Comparison of ENCODE assay signal across 8 cellular contexts in genomic region chr16:25107466-25107792, GRCh38. TPM values are rescaled to one million over a fixed set of nuclear protein-coding genes. Genes with fewer than 3 reads are reported as not detected.
DNase-seq lines count a peak whose midpoint lies in the region; ATAC-seq and TF ChIP-seq lines count a peak whose summit lies in the region.

No MANE protein-coding gene starts in this region.

- H3K9me3 ChIP-seq in cardiac muscle cell (ENCODE audit: low read depth), result no peaks in the 10 kb centered on the region
- no peaks in the 10 kb centered on the region for H3K9me3 ChIP-seq in body of pancreas

- H3K27me3 Mint-ChIP-seq in memory B cell (no peaks in the 10 kb centered on the region), type B pancreatic cell (peaks cover 10% of the 10 kb centered on the region)

- DNase-seq in cardiac muscle cell (ENCODE audit: low read depth in 1 of 2, low spot score in 1 of 2) (no peak), cardiac septum (ENCODE audit: low spot score) (no peak), body of pancreas (peak in 1 of 4 donors; percentile 18), memory B cell (ENCODE audit: low spot score in 2 of 2) (no peak), type B pancreatic cell (ENCODE audit: extremely low spot score, unreplicated experiment) (no peak), mucosa of gallbladder (ENCODE audit: low spot score) (no peak), midbrain (lab: John Stamatoyannopoulos, UW) (no peak)

- no peaks in the 10 kb centered on the region for H3K9me3 Mint-ChIP-seq in memory B cell
- no peaks in the 10 kb centered on the region for H3K9me3 Mint-ChIP-seq in type B pancreatic cell

- 38 to 40% methylated on average over 7 of the region's 7 CpGs for WGBS in body of pancreas, 2 donors

- H3K4me1 Mint-ChIP-seq in memory B cell (peaks cover 24% of the 10 kb centered on the region), type B pancreatic cell (ENCODE audit: unreplicated experiment) (peaks cover 24% of the 10 kb centered on the region)

- no peaks in the 10 kb centered on the region for H3K4me1 ChIP-seq in cardiac muscle cell (ENCODE audit: low read depth)
- H3K4me1 ChIP-seq in body of pancreas, result peaks cover 33% of the 10 kb centered on the region

- TF ChIP-seq CTCF in cardiac muscle cell (IDR thresholded peaks at IDR 0.05; ENCODE audit: low read depth, low read length) (no peak), body of pancreas (IDR thresholded peaks at IDR 0.05) (no peak), type B pancreatic cell (conservative IDR thresholded peaks at IDR 0.05) (no peak)

- H3K4me3 ChIP-seq in cardiac muscle cell, result peak overlapping the region; percentile 53
- H3K4me3 ChIP-seq in body of pancreas, result peak overlapping the region in 1 of 2 donors; percentile 84

- H3K4me3 Mint-ChIP-seq in memory B cell (peak overlapping the region; percentile 100), type B pancreatic cell (peak overlapping the region; percentile 99)

- H3K27ac Mint-ChIP-seq in memory B cell (peak overlapping the region; percentile 94), type B pancreatic cell (peak overlapping the region; percentile 93)

- intact Hi-C loops in cardiac septum (cut with DNase I) (no loop called here), body of pancreas (cut with DNase I) (no loop called here)

- peaks cover 14% of the 10 kb centered on the region for H3K27me3 ChIP-seq in cardiac muscle cell
- H3K27me3 ChIP-seq in body of pancreas, result no peaks in the 10 kb centered on the region

- no peaks in the 10 kb centered on the region for H3K36me3 Mint-ChIP-seq in memory B cell
- H3K36me3 Mint-ChIP-seq in type B pancreatic cell, result no peaks in the 10 kb centered on the region

- no peaks in the 10 kb centered on the region for H3K36me3 ChIP-seq in cardiac muscle cell
- H3K36me3 ChIP-seq in body of pancreas (replicated peaks in 1 of 2; ENCODE audit: insufficient read depth in 1 of 2, low read depth in 2 of 2), result no peaks in the 10 kb centered on the region

- TF ChIP-seq POLR2A in body of pancreas (IDR thresholded peaks at IDR 0.05), result no peak

- H3K27ac ChIP-seq in cardiac muscle cell (no peak overlapping the region), body of pancreas (peak overlapping the region; percentile 77 to 94 (median 90))

- ATAC-seq in body of pancreas, result no peak
- no peak for ATAC-seq in memory B cell (ENCODE audit: low read depth)
- no peak for ATAC-seq in HG03196 (IDR thresholded peaks at IDR 0.05; ENCODE audit: unreplicated experiment)

RNA-seq across cellular contexts. Expression of gene LCMT1, which starts 4.1 kb away (rescaled TPM):
- total RNA-seq in cardiac muscle cell (41.6 and 45.8 TPM in 2 replicates), cardiac septum (38.7 TPM), body of pancreas (10 to 100 TPM; 23.4 to 30.6 TPM), type B pancreatic cell (ENCODE audit: low replicate concordance) (63.8 and 65.7 TPM in 2 replicates), mucosa of gallbladder (31.0 TPM)
- polyA plus RNA-seq in cardiac muscle cell, result 67.5 and 79.5 TPM in 2 replicates
